ENCODE assay signal across 9 cellular contexts in the genomic region with DNA sequence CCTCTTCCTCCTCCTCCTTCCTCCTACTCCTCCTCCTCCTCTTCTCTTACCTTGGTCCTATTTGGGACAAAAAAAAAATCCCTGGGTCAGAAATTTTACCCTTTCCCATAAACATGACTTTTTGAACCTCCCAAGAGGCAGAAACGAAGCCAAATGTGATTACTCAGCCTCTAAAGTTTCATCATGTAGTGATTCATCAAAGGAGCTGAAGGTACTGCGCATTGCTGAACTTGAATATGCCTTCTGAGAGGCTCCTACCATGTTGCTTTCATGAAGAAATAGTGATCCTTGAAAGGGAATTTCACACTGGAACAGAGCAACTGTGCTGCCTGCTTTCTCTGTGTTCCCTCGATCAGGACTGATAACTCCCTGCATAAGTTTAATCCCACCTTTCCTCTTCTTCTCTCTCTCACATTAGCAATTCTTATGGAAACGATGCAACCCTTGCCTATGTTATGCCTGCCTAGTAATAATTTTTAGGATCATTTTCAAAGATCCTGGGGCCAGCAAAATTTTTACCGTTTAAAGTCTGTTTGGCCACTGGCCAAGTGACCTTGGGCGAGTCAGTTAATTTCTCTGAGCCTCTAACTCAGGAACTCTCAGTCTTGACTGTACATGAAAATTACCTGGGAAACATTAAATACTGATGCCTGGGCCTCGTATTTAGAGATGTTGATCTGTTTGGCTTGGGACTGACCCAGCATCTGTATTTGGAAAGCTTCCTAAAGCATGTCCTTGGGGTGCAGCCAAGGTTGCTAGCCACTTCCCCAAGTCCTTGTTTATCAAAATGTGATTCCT.
DNase-seq lines count a peak whose midpoint lies in the region; ATAC-seq and TF ChIP-seq lines count a peak whose summit lies in the region.
"Had no signal": no experiment of that assay in that cellular context is flagged by ENCODE, and none has a peak within 500 bp of the region (broad histone marks: within the 10 kb centered on the region; RNA-seq: fewer than 3 reads in every experiment).

No MANE protein-coding gene starts in this region.

- H3K4me1 ChIP-seq in CD4-positive, CD25-positive, alpha-beta regulatory T cell (ENCODE audit: control insufficient read depth, insufficient read depth, low read length, poor library complexity, severe bottlenecking), result peaks cover 65% of the 10 kb centered on the region
- H3K4me1 ChIP-seq in testis, result peaks cover 7% of the 10 kb centered on the region

- no peak for DNase-seq in CD4-positive, CD25-positive, alpha-beta regulatory T cell
- peak; percentile 66 for DNase-seq in NCI-H69 (lab: John Stamatoyannopoulos, UW)
- peak; percentile 23 for DNase-seq in epidermal melanocyte (ENCODE audit: insufficient read length, low spot score)
- no peak for DNase-seq in omental fat pad (ENCODE audit: low spot score)
- no peak for DNase-seq in UCSD-AML1 (lab: John Stamatoyannopoulos, UW; ENCODE audit: unreplicated experiment)
- no peak for DNase-seq in testis
- no peak for DNase-seq in stimulated activated CD4-positive, alpha-beta T cell treated with anti-CD3 and anti-CD28 coated beads, Interleukin-4, amount 100 ng/mL, for 1 hour

- no peaks in the 10 kb centered on the region for H3K36me3 ChIP-seq in CD4-positive, CD25-positive, alpha-beta regulatory T cell (ENCODE audit: control insufficient read depth, insufficient read depth, low read length)
- no peaks in the 10 kb centered on the region for H3K36me3 ChIP-seq in testis (ENCODE audit: low read depth, missing control alignments)

- no peak overlapping the region for H3K27ac ChIP-seq in CD4-positive, CD25-positive, alpha-beta regulatory T cell (ENCODE audit: insufficient read depth, low read length, poor library complexity, severe bottlenecking)
- no peak overlapping the region for H3K27ac ChIP-seq in testis

- 29 to 36% methylated on average over 7 of the region's 7 CpGs for WGBS in testis, 2 donors

- peaks cover 3% of the 10 kb centered on the region for H3K27me3 ChIP-seq in CD4-positive, CD25-positive, alpha-beta regulatory T cell (ENCODE audit: control insufficient read depth, insufficient read depth, low read length)
- no peaks in the 10 kb centered on the region for H3K27me3 ChIP-seq in testis

- no peaks in the 10 kb centered on the region for H3K9me3 ChIP-seq in CD4-positive, CD25-positive, alpha-beta regulatory T cell (ENCODE audit: control insufficient read depth in 2 of 2, low read length in 2 of 2)
- no peaks in the 10 kb centered on the region for H3K9me3 ChIP-seq in testis

- peaks cover 26 to 70% (median 44%) of the 10 kb centered on the region in 4 donors for H3K4me1 Mint-ChIP-seq in CD4-positive, CD25-positive, alpha-beta regulatory T cell

- H3K27ac Mint-ChIP-seq in CD4-positive, CD25-positive, alpha-beta regulatory T cell, result peak overlapping the region in 1 of 3 donors; percentile 46

- no peak for ATAC-seq in CD4-positive, CD25-positive, alpha-beta regulatory T cell (ENCODE audit: low read depth in 2 of 2)
- ATAC-seq in omental fat pad (ENCODE audit: low FRiP score) (peak; percentile 92), GM21528 (IDR thresholded peaks at IDR 0.05; ENCODE audit: low FRiP score, unreplicated experiment) (no peak)

- peaks cover 0 to 5% (median 4%) of the 10 kb centered on the region in 7 donors for H3K9me3 Mint-ChIP-seq in CD4-positive, CD25-positive, alpha-beta regulatory T cell

- no peaks in the 10 kb centered on the region for H3K27me3 Mint-ChIP-seq in CD4-positive, CD25-positive, alpha-beta regulatory T cell

- peak overlapping the region; percentile 56 to 92 (median 64) for H3K4me3 Mint-ChIP-seq in CD4-positive, CD25-positive, alpha-beta regulatory T cell

- no peak for TF ChIP-seq CTCF in omental fat pad (IDR thresholded peaks at IDR 0.05)
- TF ChIP-seq CTCF in testis (IDR thresholded peaks at IDR 0.05), result no peak

- H3K4me3 ChIP-seq in CD4-positive, CD25-positive, alpha-beta regulatory T cell (ENCODE audit: low read depth, low read length), result peak overlapping the region; percentile 56
- no peak overlapping the region for H3K4me3 ChIP-seq in testis
- H3K4me3 ChIP-seq: skin epidermis had no signal

- intact Hi-C loops in testis (cut with DNase I; ENCODE audit: low total_unique reads), result no loop called here

- no peak for TF ChIP-seq POLR2A in testis (IDR thresholded peaks at IDR 0.05)

- H3K36me3 Mint-ChIP-seq in CD4-positive, CD25-positive, alpha-beta regulatory T cell, result peaks cover 7% of the 10 kb centered on the region

Comparison
In these comparisons a context has a peak if more than half of its experiments do, and no peak if none do; other contexts are left out.
1. DNase-seq: peak in NCI-H69 (single experiment) and epidermal melanocyte (single experiment); none in CD4-positive, CD25-positive, alpha-beta regulatory T cell (0 of 3), omental fat pad (single experiment), UCSD-AML1 (single experiment), testis (single experiment) and stimulated activated CD4-positive, alpha-beta T cell treated with anti-CD3 and anti-CD28 coated beads, Interleukin-4, amount 100 ng/mL, for 1 hour (single experiment).